In genomic region chr2:173238385-173238784, GRCh38 we compare ENCODE assay signal across 14 cellular contexts.
"Had no signal": no experiment of that assay in that cellular context is flagged by ENCODE, and none has a peak within 500 bp of the region (broad histone marks: within the 10 kb centered on the region; RNA-seq: fewer than 3 reads in every experiment).

No MANE protein-coding gene starts in this region.

- H3K4me3 Mint-ChIP-seq: activated CD4-positive, alpha-beta T cell treated with anti-CD3 and anti-CD28 coated beads, Interleukin-2, amount 10 ng/mL, durations not matched to agents 7 days and 5 days; activated naive CD8-positive, alpha-beta T cell treated with anti-CD3 and anti-CD28 coated beads, Interleukin-2, amount 10 ng/mL, durations not matched to agents 7 days and 5 days; dendritic cell treated with granulocyte-macrophage colony-stimulating factor and Interleukin-4, amounts not matched to agents 40 ng/mL and 50 ng/mL, for 4 days; effector memory CD8-positive, alpha-beta T cell; neural progenitor cell; stimulated activated memory B cell treated with anti-CD40 and anti-IgM and Interleukin-4, amounts not matched to agents 10 μg/mL and 1 μg/mL and 100 μg/mL, for 72 hours; T-helper 2 cell treated with Interferon-gamma antibody and Interleukin-4, amounts not matched to agents 5 μg/mL and 100 μg/mL, for 36 hours had no signal

- H3K9me3 Mint-ChIP-seq: activated CD4-positive, alpha-beta T cell treated with anti-CD3 and anti-CD28 coated beads, Interleukin-2, amount 10 ng/mL, durations not matched to agents 7 days and 5 days; activated naive CD8-positive, alpha-beta T cell treated with anti-CD3 and anti-CD28 coated beads, Interleukin-2, amount 10 ng/mL, durations not matched to agents 7 days and 5 days; dendritic cell treated with granulocyte-macrophage colony-stimulating factor and Interleukin-4, amounts not matched to agents 40 ng/mL and 50 ng/mL, for 4 days; effector memory CD8-positive, alpha-beta T cell; stimulated activated memory B cell treated with anti-CD40 and anti-IgM and Interleukin-4, amounts not matched to agents 10 μg/mL and 1 μg/mL and 100 μg/mL, for 72 hours; T-helper 2 cell treated with Interferon-gamma antibody and Interleukin-4, amounts not matched to agents 5 μg/mL and 100 μg/mL, for 36 hours had no signal

- DNase-seq: activated CD4-positive, alpha-beta T cell treated with anti-CD3 and anti-CD28 coated beads, Interleukin-2, amount 10 ng/mL, durations not matched to agents 7 days and 5 days; activated CD8-positive, alpha-beta memory T cell treated with anti-CD3 and anti-CD28 coated beads for 24 hours; activated naive CD8-positive, alpha-beta T cell treated with anti-CD3 and anti-CD28 coated beads, Interleukin-2, amount 10 ng/mL, durations not matched to agents 7 days and 5 days; effector memory CD8-positive, alpha-beta T cell; foreskin melanocyte; head of caudate nucleus; kidney glomerular epithelial cell; ovary; tibial artery had no signal

- H3K27me3 ChIP-seq: breast epithelium, neural progenitor cell, ovary, tibial artery had no signal

- H3K4me3 ChIP-seq: breast epithelium, neural progenitor cell, ovary, tibial artery had no signal

- H3K4me1 Mint-ChIP-seq: stimulated activated memory B cell treated with anti-CD40 and anti-IgM and Interleukin-4, amounts not matched to agents 10 μg/mL and 1 μg/mL and 100 μg/mL, for 72 hours had no signal

- H3K27ac Mint-ChIP-seq: activated CD4-positive, alpha-beta T cell treated with anti-CD3 and anti-CD28 coated beads, Interleukin-2, amount 10 ng/mL, durations not matched to agents 7 days and 5 days; activated naive CD8-positive, alpha-beta T cell treated with anti-CD3 and anti-CD28 coated beads, Interleukin-2, amount 10 ng/mL, durations not matched to agents 7 days and 5 days; dendritic cell treated with granulocyte-macrophage colony-stimulating factor and Interleukin-4, amounts not matched to agents 40 ng/mL and 50 ng/mL, for 4 days; effector memory CD8-positive, alpha-beta T cell; neural progenitor cell; stimulated activated memory B cell treated with anti-CD40 and anti-IgM and Interleukin-4, amounts not matched to agents 10 μg/mL and 1 μg/mL and 100 μg/mL, for 72 hours; T-helper 2 cell treated with Interferon-gamma antibody and Interleukin-4, amounts not matched to agents 5 μg/mL and 100 μg/mL, for 36 hours had no signal

- H3K27me3 Mint-ChIP-seq: activated CD4-positive, alpha-beta T cell treated with anti-CD3 and anti-CD28 coated beads, Interleukin-2, amount 10 ng/mL, durations not matched to agents 7 days and 5 days; activated naive CD8-positive, alpha-beta T cell treated with anti-CD3 and anti-CD28 coated beads, Interleukin-2, amount 10 ng/mL, durations not matched to agents 7 days and 5 days; dendritic cell treated with granulocyte-macrophage colony-stimulating factor and Interleukin-4, amounts not matched to agents 40 ng/mL and 50 ng/mL, for 4 days; effector memory CD8-positive, alpha-beta T cell; stimulated activated memory B cell treated with anti-CD40 and anti-IgM and Interleukin-4, amounts not matched to agents 10 μg/mL and 1 μg/mL and 100 μg/mL, for 72 hours had no signal

- ATAC-seq: effector memory CD8-positive, alpha-beta T cell; stimulated activated memory B cell treated with anti-CD40 and anti-IgM and Interleukin-4, amounts not matched to agents 10 μg/mL and 1 μg/mL and 100 μg/mL, for 72 hours had no signal

- H3K27ac ChIP-seq: breast epithelium, neural progenitor cell, ovary, tibial artery had no signal
